1 cellular context compared by ENCODE assay signal in the genomic region with DNA sequence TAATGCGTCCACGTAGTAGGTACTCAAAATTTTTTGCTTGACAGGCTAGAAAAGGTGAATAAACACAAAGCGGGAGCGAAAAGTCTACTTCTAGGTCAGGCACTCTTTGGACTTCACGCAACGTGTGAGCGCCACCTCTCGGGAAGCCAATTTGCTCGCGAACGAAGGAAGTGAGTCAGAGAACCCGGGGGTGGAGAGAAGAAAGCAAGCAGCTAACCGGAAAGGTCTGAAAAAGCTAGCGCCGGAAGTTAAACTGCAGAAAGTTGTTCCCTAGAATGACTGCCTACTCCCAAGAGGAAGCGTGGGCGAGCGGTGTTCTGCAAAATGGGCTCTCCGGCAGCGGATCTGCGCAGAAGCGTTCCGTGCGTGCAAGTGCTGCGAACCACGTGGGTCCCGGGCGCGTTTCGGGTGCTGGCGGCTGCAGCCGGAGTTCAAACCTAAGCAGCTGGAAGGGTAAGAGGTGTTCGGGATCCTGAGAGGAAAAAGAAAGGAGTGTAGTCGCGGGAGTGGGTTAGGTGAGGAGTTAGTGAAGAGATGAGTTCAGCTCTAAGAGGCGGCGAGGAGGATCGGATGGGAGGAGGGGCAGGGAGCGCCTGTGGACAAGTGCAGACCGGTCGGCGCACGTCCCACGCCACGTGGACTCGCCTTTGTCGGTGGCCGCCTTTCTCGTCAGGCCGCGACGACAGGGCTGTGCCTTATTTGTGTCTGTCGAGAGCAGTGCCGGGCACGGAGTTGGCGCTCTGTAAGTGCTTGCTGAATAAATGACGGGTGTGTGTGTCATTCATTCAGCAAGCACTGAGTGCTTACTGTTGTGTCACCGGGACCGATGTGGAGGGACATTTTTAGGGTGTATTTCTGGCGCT.
TF ChIP-seq lines count a peak whose summit lies in the region.

Gene NME1 (plus strand): TSS at position 350 of the 863 bp plus-strand sequence. CDS start 2,096 bp downstream, outside the sequence.

TF ChIP-seq in K562, 482 proteins besides CTCF, POLR2A, EP300 and RAD21 (continued from another document and continues in another):
- TF ChIP-seq, protein P1, sequence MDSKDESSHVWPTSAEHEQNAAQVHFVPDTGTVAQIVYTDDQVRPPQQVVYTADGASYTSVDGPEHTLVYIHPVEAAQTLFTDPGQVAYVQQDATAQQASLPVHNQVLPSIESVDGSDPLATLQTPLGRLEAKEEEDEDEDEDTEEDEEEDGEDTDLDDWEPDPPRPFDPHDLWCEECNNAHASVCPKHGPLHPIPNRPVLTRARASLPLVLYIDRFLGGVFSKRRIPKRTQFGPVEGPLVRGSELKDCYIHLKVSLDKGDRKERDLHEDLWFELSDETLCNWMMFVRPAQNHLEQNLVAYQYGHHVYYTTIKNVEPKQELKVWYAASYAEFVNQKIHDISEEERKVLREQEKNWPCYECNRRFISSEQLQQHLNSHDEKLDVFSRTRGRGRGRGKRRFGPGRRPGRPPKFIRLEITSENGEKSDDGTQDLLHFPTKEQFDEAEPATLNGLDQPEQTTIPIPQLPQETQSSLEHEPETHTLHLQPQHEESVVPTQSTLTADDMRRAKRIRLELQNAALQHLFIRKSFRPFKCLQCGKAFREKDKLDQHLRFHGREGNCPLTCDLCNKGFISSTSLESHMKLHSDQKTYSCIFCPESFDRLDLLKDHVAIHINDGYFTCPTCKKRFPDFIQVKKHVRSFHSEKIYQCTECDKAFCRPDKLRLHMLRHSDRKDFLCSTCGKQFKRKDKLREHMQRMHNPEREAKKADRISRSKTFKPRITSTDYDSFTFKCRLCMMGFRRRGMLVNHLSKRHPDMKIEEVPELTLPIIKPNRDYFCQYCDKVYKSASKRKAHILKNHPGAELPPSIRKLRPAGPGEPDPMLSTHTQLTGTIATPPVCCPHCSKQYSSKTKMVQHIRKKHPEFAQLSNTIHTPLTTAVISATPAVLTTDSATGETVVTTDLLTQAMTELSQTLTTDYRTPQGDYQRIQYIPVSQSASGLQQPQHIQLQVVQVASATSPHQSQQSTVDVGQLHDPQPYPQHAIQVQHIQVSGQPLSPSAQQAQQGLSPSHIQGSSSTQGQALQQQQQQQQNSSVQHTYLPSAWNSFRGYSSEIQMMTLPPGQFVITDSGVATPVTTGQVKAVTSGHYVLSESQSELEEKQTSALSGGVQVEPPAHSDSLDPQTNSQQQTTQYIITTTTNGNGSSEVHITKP (IDR thresholded peaks at IDR 0.05; ENCODE audit: partially characterized antibody) = peak; percentile 46
- TF ChIP-seq NR3C1 (CRISPR knock-in tag; IDR thresholded peaks at IDR 0.05) (no peak; the same call in 1 of the 2 replicates), RBM25 (IDR thresholded peaks at IDR 0.05; ENCODE audit: low read depth, low read length, severe bottlenecking) (no peak), ZNF518B (CRISPR knock-in tag; IDR thresholded peaks at IDR 0.05) (no peak), POU5F1 (IDR thresholded peaks at IDR 0.05; ENCODE audit: borderline replicate concordance, low read depth, low read length, partially characterized antibody) (peak; percentile 33), ZNF431 (CRISPR knock-in tag; IDR thresholded peaks at IDR 0.05) (no peak; the same call in 1 of the 2 replicates), ZEB2 (IDR thresholded peaks at IDR 0.05) (peak; percentile 100), SFPQ (IDR thresholded peaks at IDR 0.05; ENCODE audit: low read depth, low read length) (no peak), CREM (IDR thresholded peaks at IDR 0.05; ENCODE audit: low read depth) (peak; percentile 93), MYNN (IDR thresholded peaks at IDR 0.05) (peak; percentile 85), MYNN (CRISPR knock-in tag; IDR thresholded peaks at IDR 0.05) (no peak), ILF3 (IDR thresholded peaks at IDR 0.05; ENCODE audit: borderline replicate concordance) (no peak), NONO (IDR thresholded peaks at IDR 0.05; ENCODE audit: low read depth in 2 of 2, low read length in 1 of 2) (peak in 1 of 2 experiments; percentile 57; a peak in 1 of 4 replicates), ZNF121 (CRISPR knock-in tag; conservative IDR thresholded peaks at IDR 0.05) (no peak), PML (IDR thresholded peaks at IDR 0.05; ENCODE audit: low read length) (peak; percentile 80), FOSL1 (tag; conservative IDR thresholded peaks at IDR 0.05) (peak; percentile 96), ZBED1 (IDR thresholded peaks at IDR 0.05) (peak; percentile 56; the same call in 1 of the 2 replicates), HDAC6 (IDR thresholded peaks at IDR 0.05; ENCODE audit: low read depth, low read length) (no peak), LEF1 (IDR thresholded peaks at IDR 0.05) (peak; percentile 84), MEIS2 (IDR thresholded peaks at IDR 0.05; ENCODE audit: partially characterized antibody) (no peak), DIDO1 (tag; IDR thresholded peaks at IDR 0.05; ENCODE audit: low read depth) (peak; percentile 96), AFF1 (IDR thresholded peaks at IDR 0.05; ENCODE audit: low read depth in 1 of 2, partially characterized antibody in 2 of 2) (peak in 1 of 2 experiments; percentile 94), ARNT (IDR thresholded peaks at IDR 0.05) (peak; percentile 95 to 96), ZC3H4 (CRISPR knock-in tag; IDR thresholded peaks at IDR 0.05; ENCODE audit: borderline replicate concordance) (no peak), TSC22D4 (tag; IDR thresholded peaks at IDR 0.05) (no peak), SAFB (IDR thresholded peaks at IDR 0.05; ENCODE audit: borderline replicate concordance, low read depth, low read length) (no peak), ZKSCAN8 (CRISPR knock-in tag; IDR thresholded peaks at IDR 0.05) (peak; percentile 52; the same call in 1 of the 2 replicates), HOMEZ (CRISPR knock-in tag; IDR thresholded peaks at IDR 0.05) (no peak), ZNF644 (tag; IDR thresholded peaks at IDR 0.05; ENCODE audit: low read depth) (no peak; the same call in 1 of the 2 replicates), BCLAF1 (IDR thresholded peaks at IDR 0.05; ENCODE audit: borderline replicate concordance in 1 of 2, control insufficient read depth in 1 of 2, low read depth in 2 of 2, low read length in 1 of 2) (peak in 1 of 2 experiments; percentile 99; a peak in 2 of 4 replicates), POLR2G (IDR thresholded peaks at IDR 0.05; ENCODE audit: low read depth, low read length) (peak; percentile 93)
- TF ChIP-seq, protein P2, sequence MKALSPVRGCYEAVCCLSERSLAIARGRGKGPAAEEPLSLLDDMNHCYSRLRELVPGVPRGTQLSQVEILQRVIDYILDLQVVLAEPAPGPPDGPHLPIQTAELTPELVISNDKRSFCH (CRISPR knock-in tag; IDR thresholded peaks at IDR 0.05) = no peak
- TF ChIP-seq, protein P2 (tag; IDR thresholded peaks at IDR 0.05) = peak; percentile 91
- TF ChIP-seq, protein P3, sequence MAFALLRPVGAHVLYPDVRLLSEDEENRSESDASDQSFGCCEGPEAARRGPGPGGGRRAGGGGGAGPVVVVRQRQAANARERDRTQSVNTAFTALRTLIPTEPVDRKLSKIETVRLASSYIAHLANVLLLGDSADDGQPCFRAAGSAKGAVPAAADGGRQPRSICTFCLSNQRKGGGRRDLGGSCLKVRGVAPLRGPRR (CRISPR knock-in tag; IDR thresholded peaks at IDR 0.05) = no peak
- TF ChIP-seq, protein P4, sequence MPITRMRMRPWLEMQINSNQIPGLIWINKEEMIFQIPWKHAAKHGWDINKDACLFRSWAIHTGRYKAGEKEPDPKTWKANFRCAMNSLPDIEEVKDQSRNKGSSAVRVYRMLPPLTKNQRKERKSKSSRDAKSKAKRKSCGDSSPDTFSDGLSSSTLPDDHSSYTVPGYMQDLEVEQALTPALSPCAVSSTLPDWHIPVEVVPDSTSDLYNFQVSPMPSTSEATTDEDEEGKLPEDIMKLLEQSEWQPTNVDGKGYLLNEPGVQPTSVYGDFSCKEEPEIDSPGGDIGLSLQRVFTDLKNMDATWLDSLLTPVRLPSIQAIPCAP (CRISPR knock-in tag; IDR thresholded peaks at IDR 0.05; ENCODE audit: borderline replicate concordance) = no peak
